8 cellular contexts compared by ENCODE assay signal in the genomic region with DNA sequence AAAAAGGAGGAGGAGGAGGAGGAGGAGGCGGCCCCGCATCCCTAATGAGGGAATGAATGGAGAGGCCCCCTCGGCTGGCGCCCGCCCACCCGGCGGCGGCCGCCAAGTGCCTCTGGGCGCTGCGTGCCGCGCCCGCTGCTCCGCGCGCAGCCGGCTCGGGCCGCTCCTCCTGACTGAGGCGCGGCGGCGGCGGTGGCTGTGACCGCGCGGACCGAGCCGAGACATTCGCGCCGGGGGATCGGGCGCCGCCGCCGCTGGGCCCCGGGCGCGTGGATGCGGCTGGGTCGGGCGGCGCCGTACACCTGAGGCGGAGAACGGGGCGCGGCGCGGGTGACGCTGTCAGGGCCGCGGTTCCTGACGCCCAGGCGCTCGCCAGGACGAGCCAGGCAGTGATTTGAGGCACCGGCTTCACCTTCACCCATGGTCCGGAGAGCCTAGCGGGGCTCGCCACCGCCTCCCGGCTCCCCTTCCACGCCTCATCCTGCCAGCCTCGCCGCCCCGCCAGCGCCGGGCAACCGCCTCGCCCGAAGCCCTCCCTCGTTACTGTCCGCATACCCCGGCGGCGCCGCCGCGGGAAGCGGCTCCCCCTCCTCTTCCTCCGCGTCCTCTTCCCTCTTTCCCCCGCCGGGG. TPM values are rescaled to one million over a fixed set of nuclear protein-coding genes. Genes with fewer than 3 reads are reported as not detected.
DNase-seq lines count a peak whose midpoint lies in the region; ATAC-seq and TF ChIP-seq lines count a peak whose summit lies in the region.

Gene MARK1 (plus strand): TSS at position 88 of the 630 bp plus-strand sequence. CDS start 687 bp downstream, outside the sequence.

- H3K9me2 ChIP-seq in hepatocyte (replicated peaks; ENCODE audit: insufficient read depth), result no peaks in the 10 kb centered on the region

- H3K27ac ChIP-seq in AG04450 (ENCODE audit: low read depth, low read length) (no peak within 1 kb of the TSS), hepatocyte (peak within 1 kb of the TSS; percentile 86), prostate gland (peak within 1 kb of the TSS; percentile 80)

- POLR2A ChIA-PET in AG04450 (lab: Yijun Ruan, JAX), result no interaction called here

- DNase-seq in AG04450 (ENCODE audit: low read depth, low spot score) (no peak), NCI-H510A treated with DMSO at 0.1 percent for 48 hours (lab: John Stamatoyannopoulos, UW) (peak; percentile 36), astrocyte of the cerebellum (ENCODE audit: low read depth) (no peak), hepatocyte (ENCODE audit: low spot score) (peak; percentile 82), prostate gland (ENCODE audit: low spot score) (peak; percentile 57), UCSD-AML1 (lab: John Stamatoyannopoulos, UW; ENCODE audit: unreplicated experiment) (no peak)

- in situ Hi-C loops in astrocyte of the cerebellum (cut with HindIII; ENCODE audit: low sequenced_read_pairs), result no loop called here

- H3K4me3 ChIP-seq in AG04450 (ENCODE audit: low read depth, low read length), result peak within 1 kb of the TSS; percentile 57
- peak within 1 kb of the TSS; percentile 72 for H3K4me3 ChIP-seq in astrocyte of the cerebellum (ENCODE audit: low read depth, low read length)
- peak within 1 kb of the TSS; percentile 88 for H3K4me3 ChIP-seq in hepatocyte
- peak within 1 kb of the TSS; percentile 65 to 79 for H3K4me3 ChIP-seq in prostate gland

- no peaks in the 10 kb centered on the region for H4K20me1 ChIP-seq in hepatocyte (ENCODE audit: insufficient read depth, poor library complexity, severe bottlenecking)

- TF ChIP-seq CTCF in AG04450 (IDR thresholded peaks at IDR 0.05; ENCODE audit: low read depth, low read length) (no peak), astrocyte of the cerebellum (IDR thresholded peaks at IDR 0.05; ENCODE audit: low read depth, low read length, missing control alignments) (no peak), hepatocyte (IDR thresholded peaks at IDR 0.05; ENCODE audit: poor library complexity) (no peak), prostate gland (IDR thresholded peaks at IDR 0.05) (no peak)

- H3K9me3 ChIP-seq in AG04450 (ENCODE audit: control insufficient read depth, insufficient read depth, low read length) (no peaks in the 10 kb centered on the region; the same call in 1 of the 2 replicates), hepatocyte (ENCODE audit: low read depth) (no peaks in the 10 kb centered on the region), prostate gland (no peaks in the 10 kb centered on the region)

- H3K4me1 ChIP-seq in hepatocyte (ENCODE audit: insufficient read depth), result no peaks in the 10 kb centered on the region
- no peaks in the 10 kb centered on the region for H3K4me1 ChIP-seq in prostate gland (replicated peaks)

- intact Hi-C loops in prostate gland (cut with DNase I), result loop anchor here (5.0 kb wide), 1 partner anchor 256 kb away; the partner anchor contains the start of gene RAB3GAP2

- TF ChIP-seq POLR2A in prostate gland (IDR thresholded peaks at IDR 0.05), result no peak

- under 1% methylated on average over 47 of the region's 87 CpGs for WGBS in hepatocyte (ENCODE audit: low lambda C conversion rate, missing lambda C conversion rate)
- under 1% methylated on average over 70 of the region's 87 CpGs for WGBS in prostate gland

- peak within 1 kb of the TSS; percentile 96 for H2AFZ ChIP-seq in hepatocyte

- H3K36me3 ChIP-seq in hepatocyte (replicated peaks; ENCODE audit: insufficient read depth, low read depth) (no peaks in the 10 kb centered on the region), prostate gland (no peaks in the 10 kb centered on the region)

- peaks cover 28% of the 10 kb centered on the region for H3K27me3 ChIP-seq in AG04450 (ENCODE audit: control insufficient read depth, insufficient read depth, low read length)
- H3K27me3 ChIP-seq in hepatocyte, result no peaks in the 10 kb centered on the region
- H3K27me3 ChIP-seq in prostate gland (replicated peaks; ENCODE audit: insufficient read depth), result no peaks in the 10 kb centered on the region

- ATAC-seq in GM18498 (IDR thresholded peaks at IDR 0.05; ENCODE audit: unreplicated experiment), result peak; percentile 78
- ATAC-seq in HG02938 (IDR thresholded peaks at IDR 0.05; ENCODE audit: unreplicated experiment), result peak; percentile 53

- CTCF ChIA-PET in AG04450 (lab: Charles Lee), result no interaction called here

- peak within 1 kb of the TSS; percentile 93 for H3K4me2 ChIP-seq in hepatocyte

- H3K79me2 ChIP-seq in hepatocyte, result peaks cover 26% of the 10 kb centered on the region

RNA-seq across cellular contexts. Expression of gene MARK1, which starts in this region (rescaled TPM):
- not detected in 2 replicates for polyA plus RNA-seq in AG04450 (2011; rRNA removed)
- not detected in 2 replicates for polyA minus RNA-seq in AG04450 (2011; rRNA and poly(A)+ RNA removed)
- 5.7 and 7.1 TPM in 2 replicates for total RNA-seq in hepatocyte
- 1.9 and 4.5 TPM in 2 replicates for polyA plus RNA-seq in hepatocyte
- 10 to 100 TPM in 1 of 2 donors, 1 to 10 TPM in 1; 7.2 to 20.9 TPM for total RNA-seq in prostate gland

Comparison
In these comparisons a context has a peak if more than half of its experiments do, and no peak if none do; other contexts are left out.
1. DNase-seq: peak in NCI-H510A treated with DMSO at 0.1 percent for 48 hours (single experiment), hepatocyte (single experiment) and prostate gland (single experiment); none in AG04450 (single experiment), astrocyte of the cerebellum (single experiment) and UCSD-AML1 (single experiment).
2. Peak in every context shown above with its lines, with median percentiles within 50 percentile points of each other: H3K4me3 ChIP-seq.